ENCODE assay signal across 8 cellular contexts in the genomic region with DNA sequence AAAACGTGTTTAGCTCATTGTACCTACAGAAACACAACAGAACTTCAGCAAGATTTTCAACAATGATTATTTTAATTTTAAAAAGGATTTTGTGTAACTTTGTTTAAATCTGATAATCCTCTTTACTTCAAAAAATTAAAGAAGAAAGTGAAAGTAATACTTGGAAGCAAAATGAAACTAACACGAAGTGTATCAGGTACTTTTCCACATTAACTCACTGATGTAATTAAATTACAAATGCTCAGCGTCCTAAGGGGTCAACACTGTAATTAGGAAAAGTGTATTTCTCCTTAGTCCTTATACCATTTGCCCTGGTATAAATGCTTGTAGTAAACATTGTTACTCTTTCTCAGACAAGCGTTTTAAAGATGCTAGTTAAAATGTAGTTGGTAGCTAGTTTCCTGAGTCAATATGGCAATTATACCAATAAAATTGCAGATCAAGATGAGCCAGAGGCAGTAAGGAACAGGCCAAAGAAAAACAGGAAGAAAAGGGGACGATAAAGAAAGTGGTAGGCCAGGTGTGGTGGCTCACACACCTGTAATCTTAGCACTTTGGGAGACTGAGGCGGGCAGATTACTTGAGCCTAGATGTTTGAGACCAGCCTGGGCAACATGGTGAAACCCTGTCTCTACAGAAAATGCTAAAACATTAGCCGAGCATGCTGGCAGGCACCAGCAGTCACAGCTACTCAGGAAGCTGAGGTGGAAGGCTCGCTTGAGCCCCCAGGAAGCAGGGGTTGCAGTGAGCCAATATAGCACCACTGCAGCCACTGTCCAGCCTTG.
A peak's percentile ranks its signal among the peaks of the same experiment; 100 is the strongest.
DNase-seq lines count a peak whose midpoint lies in the region; ATAC-seq and TF ChIP-seq lines count a peak whose summit lies in the region.

No MANE protein-coding gene starts in this region.

- peaks cover 35% of the 10 kb centered on the region for H3K4me1 Mint-ChIP-seq in activated naive CD4-positive, alpha-beta T cell treated with anti-CD3 and anti-CD28 coated beads, Interleukin-2, amount 50 U/mL, for 24 hours
- H3K4me1 Mint-ChIP-seq in activated naive CD8-positive, alpha-beta T cell treated with anti-CD3 and anti-CD28 coated beads, Interleukin-2, amount 50 U/mL, for 24 hours: peaks cover 10% of the 10 kb centered on the region
- H3K4me1 Mint-ChIP-seq in endothelial cell (ENCODE audit: unreplicated experiment): peaks cover 7% of the 10 kb centered on the region

- no peaks in the 10 kb centered on the region for H3K9me3 ChIP-seq in mucosa of descending colon

- no peak overlapping the region for H3K4me3 ChIP-seq in mucosa of descending colon

- ATAC-seq in HG03175 (IDR thresholded peaks at IDR 0.05; ENCODE audit: unreplicated experiment) (peak; percentile 50), mucosa of descending colon (peak; percentile 80)
- ATAC-seq in activated naive CD8-positive, alpha-beta T cell treated with anti-CD3 and anti-CD28 coated beads, Interleukin-2, amount 50 U/mL, for 24 hours: peak; percentile 34

- H3K4me1 ChIP-seq in mucosa of descending colon (ENCODE audit: low read depth): peaks cover 11% of the 10 kb centered on the region

- intact Hi-C loops in mucosa of descending colon (cut with DNase I, micrococcal nuclease): no loop called here

- no peak for TF ChIP-seq CTCF in mucosa of descending colon (IDR thresholded peaks at IDR 0.05)
- TF ChIP-seq CTCF in endothelial cell (IDR thresholded peaks at IDR 0.05; ENCODE audit: unreplicated experiment): no peak

- H3K36me3 ChIP-seq in mucosa of descending colon (ENCODE audit: low read depth): no peaks in the 10 kb centered on the region

- H3K36me3 Mint-ChIP-seq in activated naive CD4-positive, alpha-beta T cell treated with anti-CD3 and anti-CD28 coated beads, Interleukin-2, amount 50 U/mL, for 24 hours: no peaks in the 10 kb centered on the region
- no peaks in the 10 kb centered on the region for H3K36me3 Mint-ChIP-seq in activated naive CD8-positive, alpha-beta T cell treated with anti-CD3 and anti-CD28 coated beads, Interleukin-2, amount 50 U/mL, for 24 hours (ENCODE audit: low read depth)
- H3K36me3 Mint-ChIP-seq in endothelial cell (ENCODE audit: low read depth, unreplicated experiment): no peaks in the 10 kb centered on the region

- H3K9me3 Mint-ChIP-seq in activated naive CD4-positive, alpha-beta T cell treated with anti-CD3 and anti-CD28 coated beads, Interleukin-2, amount 50 U/mL, for 24 hours: no peaks in the 10 kb centered on the region
- H3K9me3 Mint-ChIP-seq in activated naive CD8-positive, alpha-beta T cell treated with anti-CD3 and anti-CD28 coated beads, Interleukin-2, amount 50 U/mL, for 24 hours: no peaks in the 10 kb centered on the region
- no peaks in the 10 kb centered on the region for H3K9me3 Mint-ChIP-seq in endothelial cell (ENCODE audit: unreplicated experiment)

- peak overlapping the region; percentile 96 for H3K27ac Mint-ChIP-seq in activated naive CD4-positive, alpha-beta T cell treated with anti-CD3 and anti-CD28 coated beads, Interleukin-2, amount 50 U/mL, for 24 hours
- H3K27ac Mint-ChIP-seq in activated naive CD8-positive, alpha-beta T cell treated with anti-CD3 and anti-CD28 coated beads, Interleukin-2, amount 50 U/mL, for 24 hours: peak overlapping the region; percentile 97
- H3K27ac Mint-ChIP-seq in endothelial cell (ENCODE audit: unreplicated experiment): no peak overlapping the region

- DNase-seq in activated naive CD4-positive, alpha-beta T cell treated with anti-CD3 and anti-CD28 coated beads, Interleukin-2, amount 50 U/mL, for 16 hours: no peak
- DNase-seq in activated naive CD8-positive, alpha-beta T cell treated with anti-CD3 and anti-CD28 coated beads, Interleukin-2, amount 50 U/mL, for 24 hours: peak; percentile 16
- peak in 1 of 3 donors; percentile 17 for DNase-seq in mucosa of descending colon
- DNase-seq in AML-193 (lab: John Stamatoyannopoulos, UW): no peak
- no peak for DNase-seq in endothelial cell (ENCODE audit: low spot score)
- DNase-seq in NCI-H1694 (lab: John Stamatoyannopoulos, UW): no peak

- no peaks in the 10 kb centered on the region for H3K27me3 Mint-ChIP-seq in activated naive CD4-positive, alpha-beta T cell treated with anti-CD3 and anti-CD28 coated beads, Interleukin-2, amount 50 U/mL, for 24 hours
- no peaks in the 10 kb centered on the region for H3K27me3 Mint-ChIP-seq in activated naive CD8-positive, alpha-beta T cell treated with anti-CD3 and anti-CD28 coated beads, Interleukin-2, amount 50 U/mL, for 24 hours
- H3K27me3 Mint-ChIP-seq in endothelial cell (ENCODE audit: unreplicated experiment): no peaks in the 10 kb centered on the region

- peak overlapping the region; percentile 80 for H3K4me3 Mint-ChIP-seq in activated naive CD4-positive, alpha-beta T cell treated with anti-CD3 and anti-CD28 coated beads, Interleukin-2, amount 50 U/mL, for 24 hours
- peak overlapping the region; percentile 80 for H3K4me3 Mint-ChIP-seq in activated naive CD8-positive, alpha-beta T cell treated with anti-CD3 and anti-CD28 coated beads, Interleukin-2, amount 50 U/mL, for 24 hours
- no peak overlapping the region for H3K4me3 Mint-ChIP-seq in endothelial cell (ENCODE audit: unreplicated experiment)
